Comparison of ENCODE assay signal across 30 cellular contexts in genomic region chr5:8320244-8320643, GRCh38.
"Had no signal": no experiment of that assay in that cellular context is flagged by ENCODE, and none has a peak within 500 bp of the region (broad histone marks: within the 10 kb centered on the region; RNA-seq: fewer than 3 reads in every experiment).

No MANE protein-coding gene starts in this region.

- DNase-seq: activated CD4-positive, alpha-beta memory T cell treated with anti-CD3 and anti-CD28 coated beads for 36 hours; activated CD4-positive, alpha-beta T cell treated with anti-CD3 and anti-CD28 coated beads for 36 hours; activated CD4-positive, alpha-beta T cell treated with anti-CD3 and anti-CD28 coated beads, Interleukin-2, amount 10 ng/mL, durations not matched to agents 24 days and 14 days; activated CD4-positive, CD25-positive, alpha-beta regulatory T cell; activated CD4-positive, CD25-positive, alpha-beta regulatory T cell treated with anti-CD3 and anti-CD28 coated beads, Interleukin-2, amount 50 U/mL, for 72 hours; activated CD8-positive, alpha-beta memory T cell treated with anti-CD3 and anti-CD28 coated beads, Interleukin-2, amount 10 ng/mL, durations not matched to agents 7 days and 5 days; activated CD8-positive, alpha-beta memory T cell treated with anti-CD3 and anti-CD28 coated beads, Interleukin-2, amount 50 U/mL, for 4 hours; activated CD8-positive, alpha-beta T cell treated with anti-CD3 and anti-CD28 coated beads, Interleukin-2, amount 10 ng/mL, durations not matched to agents 7 days and 5 days; activated effector memory CD4-positive, alpha-beta T cell treated with anti-CD3 and anti-CD28 coated beads, Interleukin-2, amount 50 U/mL, for 16 hours; activated naive CD4-positive, alpha-beta T cell; activated naive CD4-positive, alpha-beta T cell treated with anti-CD3 and anti-CD28 coated beads, Interleukin-2, amount 10 ng/mL, durations not matched to agents 7 days and 5 days; activated naive CD8-positive, alpha-beta T cell treated with anti-CD3 and anti-CD28 coated beads, Interleukin-2, amount 10 ng/mL, durations not matched to agents 7 days and 5 days; activated T-cell treated with anti-CD3 and anti-CD28 coated beads, Interleukin-2, amount 50 U/mL, for 1 hour; activated T-cell treated with anti-CD3 and anti-CD28 coated beads, Interleukin-2, amount 50 U/mL, for 48 hours; cortex of kidney; dermis blood vessel endothelial cell; effector CD4-positive, alpha-beta T cell; effector memory CD8-positive, alpha-beta T cell; erythroblast; foreskin keratinocyte; gastrocnemius medialis; heart right ventricle; T-helper 17 cell; T1000 had no signal

- H3K36me3 Mint-ChIP-seq: activated CD4-positive, alpha-beta memory T cell treated with anti-CD3 and anti-CD28 coated beads for 36 hours; activated CD8-positive, alpha-beta memory T cell treated with anti-CD3 and anti-CD28 coated beads, Interleukin-2, amount 10 ng/mL, durations not matched to agents 7 days and 5 days; activated naive CD4-positive, alpha-beta T cell treated with anti-CD3 and anti-CD28 coated beads, Interleukin-2, amount 10 ng/mL, durations not matched to agents 7 days and 5 days; activated naive CD4-positive, alpha-beta T cell treated with anti-CD3 and anti-CD28 coated beads, Interleukin-2, amount 50 U/mL, for 72 hours; activated naive CD8-positive, alpha-beta T cell treated with anti-CD3 and anti-CD28 coated beads, Interleukin-2, amount 10 ng/mL, durations not matched to agents 7 days and 5 days; brain had no signal

- H3K27ac Mint-ChIP-seq: activated CD4-positive, alpha-beta memory T cell treated with anti-CD3 and anti-CD28 coated beads for 36 hours; activated CD4-positive, alpha-beta T cell treated with anti-CD3 and anti-CD28 coated beads for 36 hours; activated CD4-positive, alpha-beta T cell treated with anti-CD3 and anti-CD28 coated beads, Interleukin-2, amount 10 ng/mL, durations not matched to agents 24 days and 14 days; activated CD8-positive, alpha-beta memory T cell treated with anti-CD3 and anti-CD28 coated beads, Interleukin-2, amount 10 ng/mL, durations not matched to agents 7 days and 5 days; activated CD8-positive, alpha-beta T cell treated with anti-CD3 and anti-CD28 coated beads, Interleukin-2, amount 10 ng/mL, durations not matched to agents 7 days and 5 days; activated naive CD4-positive, alpha-beta T cell treated with anti-CD3 and anti-CD28 coated beads, Interleukin-2, amount 10 ng/mL, durations not matched to agents 7 days and 5 days; activated naive CD4-positive, alpha-beta T cell treated with anti-CD3 and anti-CD28 coated beads, Interleukin-2, amount 50 U/mL, for 72 hours; activated naive CD8-positive, alpha-beta T cell treated with anti-CD3 and anti-CD28 coated beads, Interleukin-2, amount 10 ng/mL, durations not matched to agents 7 days and 5 days; activated T-helper 1 cell treated with anti-CD3 and anti-CD28 coated beads, Interleukin-12 subunit alpha, Interleukin-12 subunit beta, Interleukin-2, Interleukin-4 antibody, amounts not matched to agents 30 ng/mL and 10 ng/mL and 1 ng/mL, durations not matched to agents 14 hours and 24 hours and 36 hours; activated T-helper 2 cell treated with anti-CD3 and anti-CD28 coated beads, Interferon-gamma antibody, Interleukin-2, Interleukin-4, amounts not matched to agents 10 μg/mL and 5 μg/mL and 100 μg/mL, durations not matched to agents 14 hours and 24 hours and 36 hours; brain; effector memory CD8-positive, alpha-beta T cell; T-helper 17 cell; T-helper 2 cell treated with Interferon-gamma antibody and Interleukin-4, amounts not matched to agents 5 μg/mL and 100 μg/mL, for 36 hours had no signal

- H3K4me1 Mint-ChIP-seq: activated CD4-positive, alpha-beta T cell treated with anti-CD3 and anti-CD28 coated beads for 36 hours; activated CD4-positive, alpha-beta T cell treated with anti-CD3 and anti-CD28 coated beads, Interleukin-2, amount 10 ng/mL, durations not matched to agents 24 days and 14 days; activated CD8-positive, alpha-beta memory T cell treated with anti-CD3 and anti-CD28 coated beads, Interleukin-2, amount 10 ng/mL, durations not matched to agents 7 days and 5 days; activated naive CD4-positive, alpha-beta T cell treated with anti-CD3 and anti-CD28 coated beads, Interleukin-2, amount 10 ng/mL, durations not matched to agents 7 days and 5 days; activated naive CD8-positive, alpha-beta T cell treated with anti-CD3 and anti-CD28 coated beads, Interleukin-2, amount 10 ng/mL, durations not matched to agents 7 days and 5 days; central memory CD8-positive, alpha-beta T cell; T-helper 17 cell had no signal

- H3K9me3 Mint-ChIP-seq: activated CD4-positive, alpha-beta memory T cell treated with anti-CD3 and anti-CD28 coated beads for 36 hours; activated naive CD8-positive, alpha-beta T cell treated with anti-CD3 and anti-CD28 coated beads, Interleukin-2, amount 10 ng/mL, durations not matched to agents 7 days and 5 days; brain had no signal

- H3K4me3 Mint-ChIP-seq: activated CD4-positive, alpha-beta memory T cell treated with anti-CD3 and anti-CD28 coated beads for 36 hours; activated CD4-positive, alpha-beta T cell treated with anti-CD3 and anti-CD28 coated beads for 36 hours; activated CD4-positive, alpha-beta T cell treated with anti-CD3 and anti-CD28 coated beads, Interleukin-2, amount 10 ng/mL, durations not matched to agents 24 days and 14 days; activated CD8-positive, alpha-beta memory T cell treated with anti-CD3 and anti-CD28 coated beads, Interleukin-2, amount 10 ng/mL, durations not matched to agents 7 days and 5 days; activated CD8-positive, alpha-beta T cell treated with anti-CD3 and anti-CD28 coated beads, Interleukin-2, amount 10 ng/mL, durations not matched to agents 7 days and 5 days; activated naive CD4-positive, alpha-beta T cell treated with anti-CD3 and anti-CD28 coated beads, Interleukin-2, amount 10 ng/mL, durations not matched to agents 7 days and 5 days; activated naive CD8-positive, alpha-beta T cell treated with anti-CD3 and anti-CD28 coated beads, Interleukin-2, amount 10 ng/mL, durations not matched to agents 7 days and 5 days; activated T-helper 1 cell treated with anti-CD3 and anti-CD28 coated beads, Interleukin-12 subunit alpha, Interleukin-12 subunit beta, Interleukin-2, Interleukin-4 antibody, amounts not matched to agents 30 ng/mL and 10 ng/mL and 1 ng/mL, durations not matched to agents 14 hours and 24 hours and 36 hours; brain; central memory CD8-positive, alpha-beta T cell; effector memory CD8-positive, alpha-beta T cell; T-helper 17 cell; T-helper 2 cell treated with Interferon-gamma antibody and Interleukin-4, amounts not matched to agents 5 μg/mL and 100 μg/mL, for 36 hours had no signal

- H3K27me3 Mint-ChIP-seq: activated CD4-positive, alpha-beta memory T cell treated with anti-CD3 and anti-CD28 coated beads for 36 hours; activated CD4-positive, alpha-beta T cell treated with anti-CD3 and anti-CD28 coated beads for 36 hours; activated CD4-positive, alpha-beta T cell treated with anti-CD3 and anti-CD28 coated beads, Interleukin-2, amount 10 ng/mL, durations not matched to agents 24 days and 14 days; activated CD8-positive, alpha-beta memory T cell treated with anti-CD3 and anti-CD28 coated beads, Interleukin-2, amount 10 ng/mL, durations not matched to agents 7 days and 5 days; activated naive CD4-positive, alpha-beta T cell treated with anti-CD3 and anti-CD28 coated beads, Interleukin-2, amount 10 ng/mL, durations not matched to agents 7 days and 5 days; activated naive CD8-positive, alpha-beta T cell treated with anti-CD3 and anti-CD28 coated beads, Interleukin-2, amount 10 ng/mL, durations not matched to agents 7 days and 5 days; central memory CD8-positive, alpha-beta T cell; effector memory CD8-positive, alpha-beta T cell; T-helper 17 cell had no signal
